In genomic region chr19:54102421-54103169, GRCh38 we compare ENCODE assay signal across 8 cellular contexts. TPM values are rescaled to one million over a fixed set of nuclear protein-coding genes. Genes with fewer than 3 reads are reported as not detected.
A peak's percentile ranks its signal among the peaks of the same experiment; 100 is the strongest.
DNase-seq lines count a peak whose midpoint lies in the region; ATAC-seq and TF ChIP-seq lines count a peak whose summit lies in the region.

Gene NDUFA3 (plus strand): TSS chr19:54102855. CDS start chr19:54102879, 24 bp downstream.

- peak within 1 kb of the TSS; percentile 98 for H3K4me3 Mint-ChIP-seq in activated naive CD4-positive, alpha-beta T cell treated with anti-CD3 and anti-CD28 coated beads, Interleukin-2, amount 50 U/mL, for 24 hours

- TF ChIP-seq POLR2A in suprapubic skin (IDR thresholded peaks at IDR 0.05), result no peak

- peaks cover 23% of the 10 kb centered on the region for H3K4me1 Mint-ChIP-seq in activated naive CD4-positive, alpha-beta T cell treated with anti-CD3 and anti-CD28 coated beads, Interleukin-2, amount 50 U/mL, for 24 hours

- H3K27me3 Mint-ChIP-seq in activated naive CD4-positive, alpha-beta T cell treated with anti-CD3 and anti-CD28 coated beads, Interleukin-2, amount 50 U/mL, for 24 hours, result no peaks in the 10 kb centered on the region

- no peak for TF ChIP-seq EP300 in suprapubic skin (IDR thresholded peaks at IDR 0.05)

- H3K4me1 ChIP-seq in suprapubic skin, result peaks cover 14% of the 10 kb centered on the region

- peak within 1 kb of the TSS; percentile 91 for H3K27ac Mint-ChIP-seq in activated naive CD4-positive, alpha-beta T cell treated with anti-CD3 and anti-CD28 coated beads, Interleukin-2, amount 50 U/mL, for 24 hours

- DNase-seq in GM06990 (ENCODE audit: extremely low read depth, insufficient read length) (peak; percentile 99), NCI-H1092 (lab: John Stamatoyannopoulos, UW) (peak; percentile 94), globus pallidus (ENCODE audit: low spot score) (peak; percentile 97), nucleus accumbens (lab: John Stamatoyannopoulos, UW) (peak; percentile 76 to 99 (median 96)), suprapubic skin (ENCODE audit: low spot score in 2 of 2) (peak; percentile 97 to 98)

- 6% methylated on average over 21 of the region's 54 CpGs for WGBS in suprapubic skin

- H3K27me3 ChIP-seq in GM06990 (replicated peaks; ENCODE audit: control insufficient read depth, insufficient read depth, low read length) (no peaks in the 10 kb centered on the region), suprapubic skin (no peaks in the 10 kb centered on the region)

- H3K36me3 Mint-ChIP-seq in activated naive CD4-positive, alpha-beta T cell treated with anti-CD3 and anti-CD28 coated beads, Interleukin-2, amount 50 U/mL, for 24 hours, result peaks cover 4% of the 10 kb centered on the region

- peaks cover 4% of the 10 kb centered on the region for H3K36me3 ChIP-seq in GM06990 (ENCODE audit: control insufficient read depth, insufficient read depth, low read length)
- H3K36me3 ChIP-seq in suprapubic skin, result peaks cover 24% of the 10 kb centered on the region

- peak within 1 kb of the TSS; percentile 25 for H3K27ac ChIP-seq in suprapubic skin

- H3K9me3 ChIP-seq in suprapubic skin, result no peaks in the 10 kb centered on the region

- TF ChIP-seq CTCF in GM06990 (IDR thresholded peaks at IDR 0.05; ENCODE audit: insufficient read depth, low read length, poor library complexity, severe bottlenecking) (no peak), suprapubic skin (IDR thresholded peaks at IDR 0.05) (no peak)

- H3K4me3 ChIP-seq in GM06990 (replicated peaks; ENCODE audit: low read depth, low read length) (peak within 1 kb of the TSS; percentile 97), suprapubic skin (peak within 1 kb of the TSS; percentile 84)

- ATAC-seq in HG02588 (IDR thresholded peaks at IDR 0.05; ENCODE audit: unreplicated experiment) (peak; percentile 90), SK-N-SH treated with all-trans-retinoic acid at 6 μM for 48 hours (peak; percentile 98)

- H3K9me3 Mint-ChIP-seq in activated naive CD4-positive, alpha-beta T cell treated with anti-CD3 and anti-CD28 coated beads, Interleukin-2, amount 50 U/mL, for 24 hours, result no peaks in the 10 kb centered on the region

TF ChIP-seq in SK-N-SH treated with all-trans-retinoic acid at 6 μM for 48 hours, 23 proteins besides CTCF, POLR2A, EP300 and RAD21:
- TF ChIP-seq PPARA (CRISPR knock-in tag; IDR thresholded peaks at IDR 0.05; ENCODE audit: borderline replicate concordance), result no peak
- no peak for TF ChIP-seq OSR1 (CRISPR knock-in tag; IDR thresholded peaks at IDR 0.05)

RNA-seq across cellular contexts. Expression of gene NDUFA3, which starts in this region (rescaled TPM):
- 10 to 100 TPM; 23.1 to 71.9 (median 46.4) TPM for total RNA-seq in suprapubic skin

Comparison
In these comparisons a context has a peak if more than half of its experiments do, and no peak if none do; other contexts are left out.
1. Peak in every context shown above with its lines: DNase-seq, ATAC-seq, H3K4me3 ChIP-seq and H3K27ac ChIP-seq.